ENCODE assay signal across 8 cellular contexts in genomic region chr12:1594295-1595025, GRCh38. TPM values are rescaled to one million over a fixed set of nuclear protein-coding genes. Genes with fewer than 3 reads are reported as not detected.
DNase-seq lines count a peak whose midpoint lies in the region; ATAC-seq and TF ChIP-seq lines count a peak whose summit lies in the region.

TSS of gene FBXL14 (minus strand) at chr12:1594581. CDS start at chr12:1594066, 515 bp downstream.

- TF ChIP-seq CTCF in Panc1 (IDR thresholded peaks at IDR 0.05): no peak

- H3K36me3 Mint-ChIP-seq in naive thymus-derived CD4-positive, alpha-beta T cell: peaks cover 0 to 28% (median 5%) of the 10 kb centered on the region in 5 donors
- H3K36me3 Mint-ChIP-seq in stimulated activated memory B cell treated with anti-CD40 and anti-IgM and Interleukin-4, amounts not matched to agents 10 μg/mL and 1 μg/mL and 100 μg/mL, for 72 hours: peaks cover 16% of the 10 kb centered on the region

- H3K4me1 ChIP-seq in Panc1 (ENCODE audit: control insufficient read depth, insufficient read depth, low read length): peaks cover 38% of the 10 kb centered on the region
- peaks cover 19 to 23% of the 10 kb centered on the region in 2 donors for H3K4me1 ChIP-seq in naive thymus-derived CD4-positive, alpha-beta T cell (ENCODE audit: control insufficient read depth in 2 of 2, insufficient read depth in 2 of 2, low read length in 2 of 2)

- no peaks in the 10 kb centered on the region for H3K27me3 ChIP-seq in Panc1 (ENCODE audit: control insufficient read depth, insufficient read depth, low read length)
- H3K27me3 ChIP-seq in naive thymus-derived CD4-positive, alpha-beta T cell (ENCODE audit: control insufficient read depth in 2 of 2, insufficient read depth in 2 of 2, low read length in 2 of 2): no peaks in the 10 kb centered on the region

- H3K9me3 ChIP-seq in Panc1 (ENCODE audit: control insufficient read depth, insufficient read depth, low read depth, low read length): no peaks in the 10 kb centered on the region
- H3K9me3 ChIP-seq in naive thymus-derived CD4-positive, alpha-beta T cell (ENCODE audit: control insufficient read depth in 2 of 3, low read length in 3 of 3): no peaks in the 10 kb centered on the region

- CTCF ChIA-PET in Panc1 (lab: Charles Lee): no interaction called here
- CTCF ChIA-PET in naive thymus-derived CD4-positive, alpha-beta T cell (lab: Charles Lee): interaction anchor here (0.8 to 2.6 kb wide), 4 partner anchors 9 to 12 kb away, joined by 3 to 14 read pairs (median 6); no protein-coding TSS in a partner anchor

- POLR2A ChIA-PET in Panc1 (lab: Charles Lee): no interaction called here
- POLR2A ChIA-PET in naive thymus-derived CD4-positive, alpha-beta T cell (lab: Charles Lee): interaction anchor here (0.5 to 4.4 kb wide), 8 partner anchors 8 to 875 kb away, joined by 3 to 82 read pairs (median 4); no protein-coding TSS in a partner anchor

- H3K4me1 Mint-ChIP-seq in naive thymus-derived CD4-positive, alpha-beta T cell: peaks cover 40 to 53% (median 44%) of the 10 kb centered on the region in 7 donors
- peaks cover 50% of the 10 kb centered on the region for H3K4me1 Mint-ChIP-seq in stimulated activated memory B cell treated with anti-CD40 and anti-IgM and Interleukin-4, amounts not matched to agents 10 μg/mL and 1 μg/mL and 100 μg/mL, for 72 hours

- H3K27me3 Mint-ChIP-seq in naive thymus-derived CD4-positive, alpha-beta T cell: peaks cover 0 to 9% (median 0%) of the 10 kb centered on the region in 5 donors
- no peaks in the 10 kb centered on the region for H3K27me3 Mint-ChIP-seq in stimulated activated memory B cell treated with anti-CD40 and anti-IgM and Interleukin-4, amounts not matched to agents 10 μg/mL and 1 μg/mL and 100 μg/mL, for 72 hours

- in situ Hi-C loops in Panc1 (cut with HindIII; ENCODE audit: low pct_unique_long_range_greater_than_20kb, low sequenced_read_pairs): no loop called here

- H3K36me3 ChIP-seq in Panc1 (ENCODE audit: control insufficient read depth, insufficient read depth, low read length): no peaks in the 10 kb centered on the region
- H3K36me3 ChIP-seq in naive thymus-derived CD4-positive, alpha-beta T cell (ENCODE audit: control insufficient read depth in 2 of 3, insufficient read depth in 3 of 3, low read length in 3 of 3): no peaks in the 10 kb centered on the region

- no TSS peak for BruUV-seq in Panc1 (replicated peaks; lab: Mats Ljungman, UMichigan)

- no peaks in the 10 kb centered on the region for H3K9me3 Mint-ChIP-seq in naive thymus-derived CD4-positive, alpha-beta T cell
- H3K9me3 Mint-ChIP-seq in stimulated activated memory B cell treated with anti-CD40 and anti-IgM and Interleukin-4, amounts not matched to agents 10 μg/mL and 1 μg/mL and 100 μg/mL, for 72 hours: no peaks in the 10 kb centered on the region

- H3K4me3 ChIP-seq in Jurkat, Clone E6-1 (ENCODE audit: low read length): peak within 1 kb of the TSS; percentile 63
- H3K4me3 ChIP-seq in Panc1 (ENCODE audit: low read depth in 2 of 2, low read length in 2 of 2): peak within 1 kb of the TSS; percentile 50 to 84
- H3K4me3 ChIP-seq in naive thymus-derived CD4-positive, alpha-beta T cell (ENCODE audit: low read length): peak within 1 kb of the TSS; percentile 91

- peak within 1 kb of the TSS; percentile 89 to 98 (median 95) for H3K4me3 Mint-ChIP-seq in naive thymus-derived CD4-positive, alpha-beta T cell
- H3K4me3 Mint-ChIP-seq in stimulated activated memory B cell treated with anti-CD40 and anti-IgM and Interleukin-4, amounts not matched to agents 10 μg/mL and 1 μg/mL and 100 μg/mL, for 72 hours: peak within 1 kb of the TSS; percentile 92

- intact Hi-C loops in Panc1 (cut with micrococcal nuclease; ENCODE audit: unreplicated experiment): no loop called here
- intact Hi-C loops in naive thymus-derived CD4-positive, alpha-beta T cell (cut with micrococcal nuclease): loop anchor here (1.0 to 10.0 kb wide), 18 partner anchors 11 to 1220 kb away; partner anchors contain the start of genes DCP1B (in 2 of the 2), KDM5A (in 2 of the 2), RAD52 (in 2 of the 2) and WNK1 (in 2 of the 2)

- DNase-seq in DMS114 treated with DMSO at 0.1 percent for 48 hours (lab: John Stamatoyannopoulos, UW; ENCODE audit: unreplicated experiment) (peak; percentile 79), Panc1 (ENCODE audit: low read depth, low spot score) (no peak), activated T-helper 1 cell treated with Interleukin-2 at 50 U/mL for 16 hours (ENCODE audit: low read depth) (peak; percentile 86), fibroblast of gingiva (ENCODE audit: low read depth) (peak; percentile 86)
- DNase-seq in Jurkat, Clone E6-1 (ENCODE audit: low read depth, low spot score): peak; percentile 82
- DNase-seq in naive thymus-derived CD4-positive, alpha-beta T cell: peak; percentile 87 to 93 (median 92)

- peak within 1 kb of the TSS; percentile 97 for H3K27ac ChIP-seq in Panc1 (ENCODE audit: low read length)
- peak within 1 kb of the TSS; percentile 80 for H3K27ac ChIP-seq in naive thymus-derived CD4-positive, alpha-beta T cell (ENCODE audit: low read depth, low read length)

- peak within 1 kb of the TSS; percentile 94 to 97 (median 94) for H3K27ac Mint-ChIP-seq in naive thymus-derived CD4-positive, alpha-beta T cell
- peak within 1 kb of the TSS; percentile 89 for H3K27ac Mint-ChIP-seq in stimulated activated memory B cell treated with anti-CD40 and anti-IgM and Interleukin-4, amounts not matched to agents 10 μg/mL and 1 μg/mL and 100 μg/mL, for 72 hours

- ATAC-seq in GM21576 (IDR thresholded peaks at IDR 0.05; ENCODE audit: unreplicated experiment) (peak; percentile 49), Panc1 (peak; percentile 73)
- peak; percentile 85 for ATAC-seq in naive thymus-derived CD4-positive, alpha-beta T cell
- peak; percentile 85 for ATAC-seq in stimulated activated memory B cell treated with anti-CD40 and anti-IgM and Interleukin-4, amounts not matched to agents 10 μg/mL and 1 μg/mL and 100 μg/mL, for 72 hours

RNA-seq across cellular contexts. Expression of gene FBXL14, which starts in this region (rescaled TPM):
- polyA plus RNA-seq in Jurkat, Clone E6-1 (2012; ENCODE audit: insufficient read depth, insufficient read length): 12.1 TPM
- total RNA-seq in Panc1 (2021; ENCODE audit: unreplicated experiment): 15.1 TPM
- 17.2 TPM for polyA plus RNA-seq in Panc1 (2012; ENCODE audit: insufficient read length)
- 10 to 100 TPM; 25.6 to 43.8 (median 28.1) TPM for total RNA-seq in naive thymus-derived CD4-positive, alpha-beta T cell
- 10 to 100 TPM; 15.1 to 31.8 TPM for polyA plus RNA-seq in naive thymus-derived CD4-positive, alpha-beta T cell
